20 cellular contexts compared by ENCODE assay signal in genomic region chr10:133445751-133446708, GRCh38. TPM values are rescaled to one million over a fixed set of nuclear protein-coding genes. Genes with fewer than 3 reads are reported as not detected.
DNase-seq lines count a peak whose midpoint lies in the region; ATAC-seq, FAIRE-seq and TF ChIP-seq lines count a peak whose summit lies in the region.
"Had no signal": no experiment of that assay in that cellular context is flagged by ENCODE, and none has a peak within 500 bp of the region (broad histone marks: within the 10 kb centered on the region; RNA-seq: fewer than 3 reads in every experiment).

No MANE protein-coding gene starts in this region.

- CTCF ChIA-PET in HepG2 (lab: Yijun Ruan, JAX; ENCODE audit: low intra/inter-chr PET ratio, low total read pairs): no interaction called here

- TF ChIP-seq CTCF in glutamatergic neuron (IDR thresholded peaks at IDR 0.05; ENCODE audit: partially characterized antibody, unreplicated experiment): no peak
- no peak for TF ChIP-seq CTCF in psoas muscle (IDR thresholded peaks at IDR 0.05)
- no peak for TF ChIP-seq CTCF in HepG2 (CRISPR knock-in tag; IDR thresholded peaks at IDR 0.05)

- TF ChIP-seq EP300 in HepG2 (IDR thresholded peaks at IDR 0.05; ENCODE audit: low read depth in 2 of 2, low read length in 2 of 2): no peak
- no peak for TF ChIP-seq EP300 in HepG2 (CRISPR knock-in tag; IDR thresholded peaks at IDR 0.05; ENCODE audit: borderline replicate concordance)

- H2AFZ ChIP-seq in HepG2 (ENCODE audit: low read length): no peak overlapping the region

- no peak overlapping the region for H3K27ac Mint-ChIP-seq in glutamatergic neuron (ENCODE audit: unreplicated experiment)

- H3K27me3 Mint-ChIP-seq in glutamatergic neuron (ENCODE audit: unreplicated experiment): peaks cover 11% of the 10 kb centered on the region
- H3K27me3 Mint-ChIP-seq: CD4-positive, alpha-beta memory T cell had no signal

- no peaks in the 10 kb centered on the region for H3K4me1 Mint-ChIP-seq in glutamatergic neuron (ENCODE audit: low read depth, unreplicated experiment)

- peaks cover 0 to 3% (median 0%) of the 10 kb centered on the region in 3 donors for H3K27me3 ChIP-seq in psoas muscle (ENCODE audit: insufficient read depth in 3 of 3, low read length in 2 of 3)
- no peaks in the 10 kb centered on the region for H3K27me3 ChIP-seq in HepG2 (ENCODE audit: control insufficient read depth in 1 of 2, insufficient read depth in 2 of 2, low read length in 2 of 2)
- H3K27me3 ChIP-seq: BE2C had no signal

- no peak for TF ChIP-seq RAD21 in HepG2 (CRISPR knock-in tag; IDR thresholded peaks at IDR 0.05)

- ATAC-seq in psoas muscle (no peak), HepG2 (no peak), HG03108 (IDR thresholded peaks at IDR 0.05; ENCODE audit: unreplicated experiment) (no peak), HG03097 (IDR thresholded peaks at IDR 0.05; ENCODE audit: low FRiP score, unreplicated experiment) (no peak)
- ATAC-seq: Panc1, Right ventricle myocardium inferior had no signal

- peaks cover 37% of the 10 kb centered on the region for H3K9me3 ChIP-seq in psoas muscle
- H3K9me3 ChIP-seq in HepG2 (ENCODE audit: low read length): peaks cover 27% of the 10 kb centered on the region
- H3K9me3 ChIP-seq: BE2C had no signal

- POLR2A ChIA-PET in HepG2 (lab: Yijun Ruan, JAX): no interaction called here

- peaks cover 17% of the 10 kb centered on the region for H3K36me3 Mint-ChIP-seq in glutamatergic neuron (ENCODE audit: unreplicated experiment)

- no peaks in the 10 kb centered on the region for H4K20me1 ChIP-seq in HepG2 (ENCODE audit: insufficient read depth, low read length)

- H3K4me1 ChIP-seq in psoas muscle (no peaks in the 10 kb centered on the region), HepG2 (ENCODE audit: insufficient read depth, low read length) (no peaks in the 10 kb centered on the region)
- H3K4me1 ChIP-seq: BE2C had no signal

- no peak overlapping the region for H3K4me2 ChIP-seq in HepG2 (ENCODE audit: low read depth, low read length)

- FAIRE-seq in GM12892 (lab: Jason Lieb, UNC) (no peak), HepG2 (lab: Jason Lieb, UNC) (no peak)
- FAIRE-seq: D721Med, G401.6, H54 had no signal

- intact Hi-C loops in psoas muscle (cut with DNase I) (no loop called here), HepG2 (cut with micrococcal nuclease; ENCODE audit: unreplicated experiment) (no loop called here)

- in situ Hi-C loops in HepG2 (cut with HindIII; ENCODE audit: extremely low pct_ligation_motif_present, low pct_unique_long_range_greater_than_20kb): no loop called here

- no peaks in the 10 kb centered on the region for H3K79me2 ChIP-seq in HepG2 (ENCODE audit: insufficient read depth, low read length)

- DNase-seq in D341Med (ENCODE audit: low spot score): peak; percentile 23
- peak; percentile 32 for DNase-seq in GM12892 (ENCODE audit: insufficient read length)
- DNase-seq in glutamatergic neuron: peak; percentile 10
- peak; percentile 16 to 50 for DNase-seq in psoas muscle
- no peak for DNase-seq in HepG2 (ENCODE audit: low spot score)
- DNase-seq: BE2C; CD4-positive, alpha-beta memory T cell; DMS79 treated with DMSO at 0.1 percent for 48 hours; NCI-H1930; NCI-H2171 treated with DMSO at 0.1 percent for 48 hours; NCI-H510A; NCI-H82 had no signal

- no peak overlapping the region for H3K9ac ChIP-seq in HepG2 (ENCODE audit: insufficient read depth, low read depth, low read length)

- H3K27ac ChIP-seq in psoas muscle (no peak overlapping the region), HepG2 (ENCODE audit: extremely low read length, insufficient read depth, low read length) (no peak overlapping the region)

- no TSS peak for BruUV-seq in HepG2 (replicated peaks; lab: Mats Ljungman, UMichigan)

- 46 to 63% (median 53%) methylated on average over 46 to 80 of the region's 80 CpGs for WGBS in psoas muscle, 3 donors
- WGBS in HepG2 (ENCODE audit: low lambda C conversion rate): 83% methylated on average over 30 of the region's 80 CpGs

- TF ChIP-seq POLR2A in GM12892 (IDR thresholded peaks at IDR 0.05; ENCODE audit: low read depth, low read length): no peak
- no peak for TF ChIP-seq POLR2A in HepG2 (IDR thresholded peaks at IDR 0.05; ENCODE audit: insufficient read depth in 1 of 2, low read depth in 2 of 2, low read length in 2 of 2)

- no peak overlapping the region for H3K4me3 Mint-ChIP-seq in glutamatergic neuron (ENCODE audit: unreplicated experiment)

- no peak overlapping the region for H3K4me3 ChIP-seq in psoas muscle
- H3K4me3 ChIP-seq in HepG2 (replicated peaks in 1 of 3; ENCODE audit: insufficient read depth in 1 of 3, low read depth in 2 of 3, low read length in 3 of 3): no peak overlapping the region

- H3K36me3 ChIP-seq in psoas muscle (ENCODE audit: insufficient read depth in 1 of 2, low read depth in 1 of 2) (no peaks in the 10 kb centered on the region), HepG2 (replicated peaks in 1 of 2; ENCODE audit: control insufficient read depth in 1 of 2, insufficient read depth in 2 of 2, low read length in 2 of 2) (no peaks in the 10 kb centered on the region)
- H3K36me3 ChIP-seq: BE2C had no signal

- peaks cover 24% of the 10 kb centered on the region for H3K9me3 Mint-ChIP-seq in glutamatergic neuron (ENCODE audit: unreplicated experiment)

RNA-seq across cellular contexts. Expression of gene SCART1, which starts 7.7 kb away (rescaled TPM):
- 2.1 TPM for polyA plus RNA-seq in GM12892 (2012; ENCODE audit: missing spikeins)
- 3.8 TPM for total RNA-seq in glutamatergic neuron (ENCODE audit: unreplicated experiment)
- total RNA-seq in psoas muscle: 1 to 10 TPM in 2 of 4 donors, under 1 TPM in 2; 0.37 to 1.8 (median 0.94) TPM
- 1 to 10 TPM in 1 of 3 donors, under 1 TPM in 2; 0.08 to 1.1 (median 0.14) TPM for polyA plus RNA-seq in psoas muscle
- total RNA-seq in HepG2 (2016; rRNA removed; fragmentation: Illumina TruSeq; extraction: Trizol): 0.32 and 0.46 TPM in 2 replicates
- total RNA-seq in HepG2 (2016; cell fraction: cytosol; rRNA removed; fragmentation: Illumina TruSeq; extraction: Trizol; ENCODE audit: low read depth): 0.18 and 0.30 TPM in 2 replicates
- total RNA-seq in HepG2 (2016; cell fraction: insoluble cytoplasmic fraction; rRNA removed; fragmentation: Illumina TruSeq; extraction: Trizol): 0.07 and 0.45 TPM in 2 replicates
- 0.12 and 0.17 TPM in 2 replicates for total RNA-seq in HepG2 (2016; cell fraction: membrane; rRNA removed; fragmentation: Illumina TruSeq; extraction: Trizol)
- total RNA-seq in HepG2 (2016; cell fraction: nucleus; rRNA removed; fragmentation: Illumina TruSeq; extraction: Trizol): 0.81 and 0.88 TPM in 2 replicates
- polyA plus RNA-seq in HepG2 (2011; rRNA removed): 1.1 and 1.4 TPM in 2 replicates
- 0.23 and 0.45 TPM in 2 replicates for polyA plus RNA-seq in HepG2 (2011; cell fraction: cytosol; rRNA removed)
- polyA plus RNA-seq in HepG2 (2011; cell fraction: nucleus; rRNA removed): 9.5 and 13.6 TPM in 2 replicates
- 1.6 and 1.9 TPM in 2 replicates for polyA plus RNA-seq in HepG2 (2012)
- polyA plus RNA-seq in HepG2 (2016; cell fraction: cytosol; fragmentation: Illumina TruSeq; extraction: Trizol; ENCODE audit: low read depth): 0.08 TPM in 1 of 2 replicates, not detected in the other
- polyA plus RNA-seq in HepG2 (2016; cell fraction: insoluble cytoplasmic fraction; fragmentation: Illumina TruSeq; extraction: Trizol; ENCODE audit: low read depth): 0.12 and 0.16 TPM in 2 replicates
- not detected in 2 replicates for polyA plus RNA-seq in HepG2 (2016; cell fraction: membrane; fragmentation: Illumina TruSeq; extraction: Trizol; ENCODE audit: low read depth)
- polyA plus RNA-seq in HepG2 (2016; cell fraction: nucleus; fragmentation: Illumina TruSeq; extraction: Trizol; ENCODE audit: insufficient read depth, low read depth): 2.1 and 2.9 TPM in 2 replicates
- polyA minus RNA-seq in HepG2 (2011; rRNA and poly(A)+ RNA removed; ENCODE audit: low replicate concordance): 0.51 and 1.7 TPM in 2 replicates
- polyA minus RNA-seq in HepG2 (2011; cell fraction: cytosol; rRNA and poly(A)+ RNA removed): 0.10 TPM in 1 of 2 replicates, not detected in the other
- 2.7 and 3.5 TPM in 2 replicates for polyA minus RNA-seq in HepG2 (2011; cell fraction: nucleus; rRNA and poly(A)+ RNA removed)
- polyA plus RNA-seq: IgD-negative memory B cell had no signal

RNA-seq across cellular contexts. Expression of gene SPRN, which starts 21.6 kb away (rescaled TPM):
- polyA plus RNA-seq in GM12892 (2012; ENCODE audit: missing spikeins): 0.72 TPM
- 2.0 TPM for total RNA-seq in glutamatergic neuron (ENCODE audit: unreplicated experiment)
- not detected for total RNA-seq in psoas muscle
- polyA plus RNA-seq in psoas muscle: under 1 TPM; 0.08 to 0.22 (median 0.12) TPM
- total RNA-seq in HepG2 (2016; rRNA removed; fragmentation: Illumina TruSeq; extraction: Trizol): not detected in 2 replicates
- not detected in 2 replicates for total RNA-seq in HepG2 (2016; cell fraction: cytosol; rRNA removed; fragmentation: Illumina TruSeq; extraction: Trizol; ENCODE audit: low read depth)
- total RNA-seq in HepG2 (2016; cell fraction: insoluble cytoplasmic fraction; rRNA removed; fragmentation: Illumina TruSeq; extraction: Trizol): not detected in 2 replicates
- not detected in 2 replicates for total RNA-seq in HepG2 (2016; cell fraction: membrane; rRNA removed; fragmentation: Illumina TruSeq; extraction: Trizol)
- total RNA-seq in HepG2 (2016; cell fraction: nucleus; rRNA removed; fragmentation: Illumina TruSeq; extraction: Trizol): not detected in 2 replicates
- not detected in 2 replicates for polyA plus RNA-seq in HepG2 (2011; rRNA removed)
- not detected in 2 replicates for polyA plus RNA-seq in HepG2 (2011; cell fraction: cytosol; rRNA removed)
- polyA plus RNA-seq in HepG2 (2011; cell fraction: nucleus; rRNA removed): not detected in 2 replicates
- polyA plus RNA-seq in HepG2 (2012): 2.9 and 4.1 TPM in 2 replicates
- polyA plus RNA-seq in HepG2 (2016; cell fraction: cytosol; fragmentation: Illumina TruSeq; extraction: Trizol; ENCODE audit: low read depth): not detected in 2 replicates
- polyA plus RNA-seq in HepG2 (2016; cell fraction: insoluble cytoplasmic fraction; fragmentation: Illumina TruSeq; extraction: Trizol; ENCODE audit: low read depth): not detected in 2 replicates
- polyA plus RNA-seq in HepG2 (2016; cell fraction: membrane; fragmentation: Illumina TruSeq; extraction: Trizol; ENCODE audit: low read depth): not detected in 2 replicates
- not detected in 2 replicates for polyA plus RNA-seq in HepG2 (2016; cell fraction: nucleus; fragmentation: Illumina TruSeq; extraction: Trizol; ENCODE audit: insufficient read depth, low read depth)
- polyA minus RNA-seq in HepG2 (2011; rRNA and poly(A)+ RNA removed; ENCODE audit: low replicate concordance): not detected in 2 replicates
- not detected in 2 replicates for polyA minus RNA-seq in HepG2 (2011; cell fraction: cytosol; rRNA and poly(A)+ RNA removed)
- not detected in 2 replicates for polyA minus RNA-seq in HepG2 (2011; cell fraction: nucleus; rRNA and poly(A)+ RNA removed)
- total RNA-seq: CD4-positive, alpha-beta memory T cell; Right ventricle myocardium inferior had no signal

RNA-seq across cellular contexts. Expression of gene MTG1, which starts 52.1 kb away (rescaled TPM):
- polyA plus RNA-seq in GM12892 (2012; ENCODE audit: missing spikeins): 38.8 TPM
- total RNA-seq in glutamatergic neuron (ENCODE audit: unreplicated experiment) (76.4 TPM), psoas muscle (10 to 100 TPM; 22.7 to 37.7 (median 26.5) TPM), HepG2 (2016; rRNA removed; fragmentation: Illumina TruSeq; extraction: Trizol) (29.9 and 42.0 TPM in 2 replicates)
- polyA plus RNA-seq in psoas muscle (10 to 100 TPM; 31.5 to 67.1 (median 32.2) TPM), HepG2 (2011; rRNA removed) (103 and 108 TPM in 2 replicates)
- 13.1 and 13.6 TPM in 2 replicates for total RNA-seq in HepG2 (2016; cell fraction: cytosol; rRNA removed; fragmentation: Illumina TruSeq; extraction: Trizol; ENCODE audit: low read depth)
- 29.5 and 43.2 TPM in 2 replicates for total RNA-seq in HepG2 (2016; cell fraction: insoluble cytoplasmic fraction; rRNA removed; fragmentation: Illumina TruSeq; extraction: Trizol)
- 15.1 and 15.4 TPM in 2 replicates for total RNA-seq in HepG2 (2016; cell fraction: membrane; rRNA removed; fragmentation: Illumina TruSeq; extraction: Trizol)
- 38.2 and 45.9 TPM in 2 replicates for total RNA-seq in HepG2 (2016; cell fraction: nucleus; rRNA removed; fragmentation: Illumina TruSeq; extraction: Trizol)
- polyA plus RNA-seq in HepG2 (2011; cell fraction: cytosol; rRNA removed): 54.2 and 75.0 TPM in 2 replicates
- polyA plus RNA-seq in HepG2 (2011; cell fraction: nucleus; rRNA removed): 687 and 805 TPM in 2 replicates
- 46.2 and 51.2 TPM in 2 replicates for polyA plus RNA-seq in HepG2 (2012)
- polyA plus RNA-seq in HepG2 (2016; cell fraction: cytosol; fragmentation: Illumina TruSeq; extraction: Trizol; ENCODE audit: low read depth): 10.8 and 11.1 TPM in 2 replicates
- polyA plus RNA-seq in HepG2 (2016; cell fraction: insoluble cytoplasmic fraction; fragmentation: Illumina TruSeq; extraction: Trizol; ENCODE audit: low read depth): 40.2 and 42.5 TPM in 2 replicates
- 12.8 and 14.3 TPM in 2 replicates for polyA plus RNA-seq in HepG2 (2016; cell fraction: membrane; fragmentation: Illumina TruSeq; extraction: Trizol; ENCODE audit: low read depth)
- 225 and 242 TPM in 2 replicates for polyA plus RNA-seq in HepG2 (2016; cell fraction: nucleus; fragmentation: Illumina TruSeq; extraction: Trizol; ENCODE audit: insufficient read depth, low read depth)
- polyA minus RNA-seq in HepG2 (2011; rRNA and poly(A)+ RNA removed; ENCODE audit: low replicate concordance): 80.2 and 80.5 TPM in 2 replicates
- polyA minus RNA-seq in HepG2 (2011; cell fraction: cytosol; rRNA and poly(A)+ RNA removed): 17.3 and 18.7 TPM in 2 replicates
- polyA minus RNA-seq in HepG2 (2011; cell fraction: nucleus; rRNA and poly(A)+ RNA removed): 62.7 and 86.9 TPM in 2 replicates
